In the genomic region with DNA sequence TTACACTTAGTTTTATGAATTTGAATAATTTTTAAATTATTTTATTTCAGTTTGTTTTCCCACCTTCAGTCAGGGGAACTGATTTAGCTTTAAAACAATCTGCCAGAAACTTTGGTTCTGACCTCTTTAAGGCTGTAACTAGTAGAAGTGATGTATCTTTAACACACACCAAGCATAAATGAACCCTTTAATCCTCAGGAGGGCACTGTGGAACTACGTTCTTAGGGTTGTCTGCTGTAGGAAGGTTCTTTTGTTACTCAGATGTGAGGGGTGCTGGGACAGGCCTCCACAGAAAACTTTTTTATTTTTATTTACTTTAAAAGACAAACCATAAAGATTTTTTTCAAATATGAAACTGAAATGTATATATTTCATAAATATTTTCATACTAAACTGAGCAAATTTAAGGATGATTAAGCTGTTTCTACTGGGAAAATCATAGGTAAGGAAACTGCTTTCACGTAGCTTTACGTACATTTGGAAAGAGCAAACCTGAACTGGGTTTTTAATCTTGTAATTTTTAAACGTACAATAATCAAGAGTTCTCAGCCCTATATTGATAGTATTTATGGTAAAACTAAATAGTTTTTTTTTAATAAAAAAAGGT, we compare ENCODE assay signal across 8 cellular contexts. TPM values are rescaled to one million over a fixed set of nuclear protein-coding genes. Genes with fewer than 3 reads are reported as not detected.
DNase-seq lines count a peak whose midpoint lies in the region; ATAC-seq, FAIRE-seq and TF ChIP-seq lines count a peak whose summit lies in the region.

No MANE protein-coding gene starts in this region.

- TF ChIP-seq CTCF in left lung (IDR thresholded peaks at IDR 0.05), result peak; percentile 31

- ATAC-seq in HG03060 (IDR thresholded peaks at IDR 0.05; ENCODE audit: low read depth, unreplicated experiment) (peak; percentile 55), left lung (peak; percentile 55)
- no peak for ATAC-seq in activated CD4-positive, CD25-positive, alpha-beta regulatory T cell treated with anti-CD3 and anti-CD28 coated beads, Interleukin-2, amount 50 U/mL, for 24 hours

- H3K27me3 ChIP-seq in left lung, result peaks cover 0 to 28% of the 10 kb centered on the region in 2 donors

- H3K36me3 ChIP-seq in left lung, result peaks cover 0 to 26% of the 10 kb centered on the region in 2 donors

- in situ Hi-C loops in T47D (cut with HindIII; ENCODE audit: low pct_unique_long_range_greater_than_20kb, low sequenced_read_pairs), result no loop called here

- no peaks in the 10 kb centered on the region for H3K9me3 ChIP-seq in left lung

- peaks cover 0 to 45% of the 10 kb centered on the region in 2 donors for H3K4me1 ChIP-seq in left lung

- intact Hi-C loops in left lung (cut with DNase I), result no loop called here

- no peak for FAIRE-seq in urothelium cell line (lab: Jason Lieb, UNC)

- DNase-seq in GM03348 (ENCODE audit: low spot score) (peak; percentile 68), NCI-H526 (lab: John Stamatoyannopoulos, UW) (peak; percentile 66 to 72), T47D (ENCODE audit: low read depth in 1 of 2, low spot score in 1 of 2) (peak; percentile 73 to 90), left lung (no peak), urothelium cell line (ENCODE audit: low spot score) (peak; percentile 49)
- no peak for DNase-seq in activated CD4-positive, alpha-beta T cell treated with anti-CD3 and anti-CD28 coated beads for 48 hours

- peak overlapping the region; percentile 49 to 88 for H3K27ac ChIP-seq in left lung

- H3K4me3 ChIP-seq in left lung, result peak overlapping the region in 1 of 2 donors; percentile 59

RNA-seq across cellular contexts. Expression of a gene that starts 5.3 kb away (rescaled TPM):
- 10 to 100 TPM; 45.9 to 62.2 TPM for total RNA-seq in left lung

Comparison
In these comparisons a context has a peak if more than half of its experiments do, and no peak if none do; other contexts are left out.
1. DNase-seq: peak in GM03348 (single experiment), NCI-H526 (2 of 2), T47D (2 of 2) and urothelium cell line (single experiment); none in left lung (0 of 2) and activated CD4-positive, alpha-beta T cell treated with anti-CD3 and anti-CD28 coated beads for 48 hours (single experiment).
2. ATAC-seq: peak in HG03060 (single experiment) and left lung (single experiment); none in activated CD4-positive, CD25-positive, alpha-beta regulatory T cell treated with anti-CD3 and anti-CD28 coated beads, Interleukin-2, amount 50 U/mL, for 24 hours (0 of 2).